Comparison of ENCODE assay signal across 25 cellular contexts in the genomic region with DNA sequence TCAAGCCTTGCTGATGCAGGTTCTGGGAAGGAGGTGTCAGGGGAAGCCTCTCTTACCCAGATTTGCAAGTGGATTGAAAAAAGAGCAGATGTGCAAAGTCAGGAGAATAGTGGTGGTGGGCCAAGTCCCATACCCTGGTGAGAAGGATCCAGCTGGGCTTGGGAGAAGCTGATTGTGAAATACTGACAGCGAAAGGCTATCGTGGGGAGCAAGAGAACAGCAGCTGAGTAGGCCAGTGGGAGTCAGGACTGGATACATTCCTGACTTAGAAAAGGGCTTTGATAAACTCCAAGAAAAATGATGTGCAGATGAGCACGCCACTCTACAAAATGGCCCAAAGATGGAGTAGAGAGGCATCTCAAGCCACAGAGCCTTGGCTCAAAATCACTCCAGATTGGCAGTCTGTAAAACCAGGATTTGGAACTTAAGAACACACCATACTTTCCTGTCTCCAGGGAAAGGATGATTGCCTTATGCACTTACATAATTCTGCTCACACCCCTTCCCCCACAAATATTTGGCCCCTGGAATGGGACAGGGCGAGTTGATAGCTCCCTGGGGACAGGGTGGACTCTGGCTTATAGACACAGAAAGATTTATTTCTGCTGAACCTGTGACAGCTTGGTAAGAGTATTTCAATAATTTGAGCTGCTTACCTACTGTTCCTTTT.
DNase-seq lines count a peak whose midpoint lies in the region; ATAC-seq and TF ChIP-seq lines count a peak whose summit lies in the region.
"Had no signal": no experiment of that assay in that cellular context is flagged by ENCODE, and none has a peak within 500 bp of the region (broad histone marks: within the 10 kb centered on the region; RNA-seq: fewer than 3 reads in every experiment).

No MANE protein-coding gene starts in this region.

- H3K27ac ChIP-seq in gastrocnemius medialis (peak overlapping the region in 1 of 4 donors; percentile 22), foreskin keratinocyte (no peak overlapping the region), caudate nucleus (ENCODE audit: low read depth, low read length) (no peak overlapping the region)
- H3K27ac ChIP-seq: Peyer's patch, SK-N-MC had no signal

- H3K4me3 ChIP-seq in AG10803 (ENCODE audit: low read length) (no peak overlapping the region), adipocyte (ENCODE audit: low read length) (peak overlapping the region; percentile 4), gastrocnemius medialis (no peak overlapping the region), H7 (ENCODE audit: insufficient read depth, low read depth, low read length) (no peak overlapping the region)
- H3K4me3 ChIP-seq: GM12878, MG63, Peyer's patch, SK-N-MC had no signal

- TF ChIP-seq POLR2A in gastrocnemius medialis (IDR thresholded peaks at IDR 0.05): no peak

- TF ChIP-seq CTCF in AG10803 (conservative IDR thresholded peaks at IDR 0.05; ENCODE audit: low read length): no peak
- TF ChIP-seq CTCF in gastrocnemius medialis (IDR thresholded peaks at IDR 0.05 in 4 of 5, conservative IDR thresholded peaks at IDR 0.05 in 1 of 5): no peak
- no peak for TF ChIP-seq CTCF in foreskin keratinocyte (conservative IDR thresholded peaks at IDR 0.05)

- peak; percentile 97 for ATAC-seq in left ventricle myocardium superior
- ATAC-seq in gastrocnemius medialis: peak; percentile 74 to 78
- ATAC-seq in foreskin keratinocyte: no peak
- ATAC-seq in GM21360 (IDR thresholded peaks at IDR 0.05; ENCODE audit: unreplicated experiment): no peak
- ATAC-seq: GM12878 had no signal

- no peaks in the 10 kb centered on the region for H3K9me3 ChIP-seq in adipocyte (ENCODE audit: control insufficient read depth, low read length)
- H3K9me3 ChIP-seq in gastrocnemius medialis: no peaks in the 10 kb centered on the region
- H3K9me3 ChIP-seq: BE2C, MG63, Peyer's patch had no signal

- H3K36me3 ChIP-seq in adipocyte (ENCODE audit: control insufficient read depth, insufficient read depth, low read length, severe bottlenecking) (no peaks in the 10 kb centered on the region), gastrocnemius medialis (no peaks in the 10 kb centered on the region), H7 (replicated peaks; ENCODE audit: control insufficient read depth, insufficient read depth, low read length) (no peaks in the 10 kb centered on the region)
- H3K36me3 ChIP-seq: BE2C, MG63, Peyer's patch had no signal

- H3K4me1 ChIP-seq in adipocyte (ENCODE audit: control insufficient read depth, insufficient read depth, low read length) (peaks cover 32% of the 10 kb centered on the region), gastrocnemius medialis (peaks cover 6 to 26% of the 10 kb centered on the region in 2 donors), foreskin keratinocyte (no peaks in the 10 kb centered on the region)
- H3K4me1 ChIP-seq: BE2C, Peyer's patch had no signal

- in situ Hi-C loops in gastrocnemius medialis (cut with MboI; ENCODE audit: low sequenced_read_pairs in 4 of 4): no loop called here

- H3K9ac ChIP-seq in adipocyte (ENCODE audit: low read length): peak overlapping the region; percentile 54

- intact Hi-C loops in left ventricle myocardium superior (cut with micrococcal nuclease): no loop called here
- intact Hi-C loops in gastrocnemius medialis (cut with DNase I; ENCODE audit: low total_unique reads): no loop called here

- no peaks in the 10 kb centered on the region for H3K27me3 ChIP-seq in adipocyte (replicated peaks; ENCODE audit: control insufficient read depth, insufficient read depth, low read length)
- no peaks in the 10 kb centered on the region for H3K27me3 ChIP-seq in gastrocnemius medialis
- H3K27me3 ChIP-seq in foreskin keratinocyte: peaks cover 3% of the 10 kb centered on the region
- H3K27me3 ChIP-seq in H7 (ENCODE audit: control insufficient read depth, insufficient read depth, low read length): no peaks in the 10 kb centered on the region
- H3K27me3 ChIP-seq: BE2C, MG63, Peyer's patch had no signal

- DNase-seq in AG10803 (ENCODE audit: low read depth) (peak; percentile 2), adipocyte (ENCODE audit: low read depth) (no peak), left ventricle myocardium superior (peak; percentile 33), gastrocnemius medialis (peak; percentile 21 to 50), foreskin keratinocyte (no peak), H7 (no peak), caudate nucleus (lab: John Stamatoyannopoulos, UW) (no peak)
- DNase-seq: BE2C; CD4-positive, CD25-positive, alpha-beta regulatory T cell; COR-L47; GF-D8; H9; Kasumi-1; MG63; NCI-H1092; NCI-H1436 treated with DMSO at 0.1 percent for 48 hours; NCI-H2029 treated with DMSO at 0.1 percent for 48 hours; NCI-H2171 treated with DMSO at 0.1 percent for 48 hours; NCI-H526 treated with DMSO at 0.1 percent for 48 hours; NK-92 treated with Interleukin-12 subunit alpha and Interleukin-12 subunit beta, amount 100 ng/mL, for 24 hours; Peyer's patch; SHP77 had no signal

Comparison
In these comparisons a context has a peak if more than half of its experiments do, and no peak if none do; other contexts are left out.
1. DNase-seq: peak in AG10803 (single experiment), left ventricle myocardium superior (single experiment) and gastrocnemius medialis (2 of 2); none in adipocyte (single experiment), foreskin keratinocyte (0 of 2), H7 (single experiment) and caudate nucleus (0 of 61).
2. ATAC-seq: peak in left ventricle myocardium superior (single experiment) and gastrocnemius medialis (2 of 2); none in foreskin keratinocyte (single experiment) and GM21360 (single experiment).